Comparison of ENCODE assay signal across 8 cellular contexts in the genomic region with DNA sequence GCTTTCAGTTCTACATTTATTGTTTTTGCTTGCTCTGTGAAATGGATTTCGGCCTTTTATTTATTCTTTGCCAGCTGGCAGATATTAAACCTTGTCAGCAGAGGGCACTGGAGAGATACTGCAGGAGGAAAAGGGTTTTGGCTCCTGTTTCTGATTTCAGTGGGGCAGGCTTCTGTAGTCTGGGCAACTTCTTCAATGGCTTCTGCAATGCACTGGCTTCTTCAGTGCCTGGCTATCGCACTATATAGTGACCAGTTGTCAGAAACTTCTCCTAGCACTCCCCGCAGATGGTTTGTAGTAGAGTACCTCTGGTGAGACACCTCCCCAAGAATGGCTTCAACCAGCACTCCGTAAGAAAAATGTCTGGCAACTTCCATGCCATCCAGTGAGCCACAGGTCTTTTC. TPM values are rescaled to one million over a fixed set of nuclear protein-coding genes. Genes with fewer than 3 reads are reported as not detected.
DNase-seq lines count a peak whose midpoint lies in the region; ATAC-seq and TF ChIP-seq lines count a peak whose summit lies in the region.

No MANE protein-coding gene starts in this region.

- no peak overlapping the region for H3K4me3 ChIP-seq in KMS-11 (IDR thresholded peaks at IDR 0.05; ENCODE audit: insufficient read depth, low read depth, low read length)
- no peak overlapping the region for H3K4me3 ChIP-seq in PC-9
- H3K4me3 ChIP-seq in right atrium auricular region, result no peak overlapping the region
- H3K4me3 ChIP-seq in gastrocnemius medialis, result no peak overlapping the region

- peaks cover 11% of the 10 kb centered on the region; the same call in 1 of the 2 replicates for H3F3A ChIP-seq in PC-9 (ENCODE audit: insufficient read depth, low read depth)

- H3K9me3 ChIP-seq in PC-9 (ENCODE audit: insufficient read depth, low read depth) (no peaks in the 10 kb centered on the region), right atrium auricular region (no peaks in the 10 kb centered on the region), gastrocnemius medialis (no peaks in the 10 kb centered on the region)

- H3K27ac ChIP-seq in KMS-11, result no peak overlapping the region
- H3K27ac ChIP-seq in PC-9, result no peak overlapping the region
- H3K27ac ChIP-seq in right atrium auricular region, result peak overlapping the region in 1 of 2 donors; percentile 30
- H3K27ac ChIP-seq in gastrocnemius medialis, result peak overlapping the region; percentile 93 to 100 (median 94)

- H3K27me3 ChIP-seq in KMS-11 (ENCODE audit: insufficient read depth, low read depth) (no peaks in the 10 kb centered on the region), PC-9 (ENCODE audit: insufficient read depth, low read depth) (no peaks in the 10 kb centered on the region), right atrium auricular region (no peaks in the 10 kb centered on the region), gastrocnemius medialis (no peaks in the 10 kb centered on the region)

- POLR2A ChIA-PET in PC-9 (lab: Charles Lee; ENCODE audit: unreplicated experiment), result interaction anchor here (0.6 to 0.7 kb wide), 2 partner anchors 179 to 410 kb away, joined by 4 to 6 read pairs; no protein-coding TSS in a partner anchor

- no peak overlapping the region for H3K9ac ChIP-seq in KMS-11

- TF ChIP-seq CTCF in KMS-11 (conservative IDR thresholded peaks at IDR 0.05; ENCODE audit: low read depth, low read length) (peak; percentile 83), PC-9 (conservative IDR thresholded peaks at IDR 0.05) (peak; percentile 73), right atrium auricular region (IDR thresholded peaks at IDR 0.05) (peak; percentile 52 to 74), gastrocnemius medialis (IDR thresholded peaks at IDR 0.05 in 4 of 5, conservative IDR thresholded peaks at IDR 0.05 in 1 of 5) (peak; percentile 60 to 75 (median 65))

- no peaks in the 10 kb centered on the region for H4K20me1 ChIP-seq in KMS-11 (ENCODE audit: insufficient read depth)
- no peaks in the 10 kb centered on the region for H4K20me1 ChIP-seq in PC-9 (ENCODE audit: insufficient read depth)

- TF ChIP-seq POLR2A in gastrocnemius medialis (IDR thresholded peaks at IDR 0.05), result no peak

- in situ Hi-C loops in gastrocnemius medialis (cut with MboI; ENCODE audit: low sequenced_read_pairs in 4 of 4), result loop anchor here in 1 of 4 donors (25.0 kb wide), 1 partner anchor 175 kb away; a partner anchor contains a TSS

- ATAC-seq in gastrocnemius medialis (peak; percentile 22 to 45), GM18502 (IDR thresholded peaks at IDR 0.05; ENCODE audit: poor library complexity, unreplicated experiment) (no peak), HG02840 (IDR thresholded peaks at IDR 0.05; ENCODE audit: low FRiP score, unreplicated experiment) (no peak)

- H3K9me2 ChIP-seq in PC-9 (ENCODE audit: insufficient read depth), result no peaks in the 10 kb centered on the region

- intact Hi-C loops in PC-9 (cut with micrococcal nuclease; ENCODE audit: unreplicated experiment), result loop anchor here (2.0 kb wide), 1 partner anchor 180 kb away; no protein-coding TSS in a partner anchor
- intact Hi-C loops in gastrocnemius medialis (cut with DNase I; ENCODE audit: low total_unique reads), result loop anchor here (5.0 to 10.0 kb wide), 3 partner anchors 85 to 180 kb away; a partner anchor contains a TSS

- CTCF ChIA-PET in PC-9 (lab: Charles Lee), result no interaction called here

- H3K36me3 ChIP-seq in KMS-11 (ENCODE audit: insufficient read depth), result no peaks in the 10 kb centered on the region
- no peaks in the 10 kb centered on the region for H3K36me3 ChIP-seq in PC-9 (ENCODE audit: low read depth)
- H3K36me3 ChIP-seq in right atrium auricular region, result peaks cover 16% of the 10 kb centered on the region
- H3K36me3 ChIP-seq in gastrocnemius medialis, result peaks cover 0 to 6% of the 10 kb centered on the region in 2 donors

- H3K4me1 ChIP-seq in KMS-11 (ENCODE audit: low read depth, poor library complexity, severe bottlenecking) (peaks cover 24% of the 10 kb centered on the region), PC-9 (replicated peaks; ENCODE audit: insufficient read depth) (no peaks in the 10 kb centered on the region; the same call in 1 of the 2 replicates), right atrium auricular region (peaks cover 0 to 26% of the 10 kb centered on the region in 2 donors), gastrocnemius medialis (peaks cover 18 to 19% of the 10 kb centered on the region in 2 donors)

- H3K4me2 ChIP-seq in KMS-11 (peak overlapping the region; percentile 8; the same call in 1 of the 2 replicates), PC-9 (no peak overlapping the region)

- no TSS peak for BruUV-seq in PC-9 (replicated peaks; lab: Mats Ljungman, UMichigan)

- DNase-seq in Daoy (ENCODE audit: low read depth), result peak; percentile 64
- DNase-seq in PC-9, result peak; percentile 29 to 45
- peak; percentile 45 for DNase-seq in activated naive CD4-positive, alpha-beta T cell treated with anti-CD3 and anti-CD28 coated beads, Interleukin-2, amount 50 U/mL, for 16 hours
- no peak for DNase-seq in right atrium auricular region (ENCODE audit: low spot score)
- DNase-seq in gastrocnemius medialis, result peak in 1 of 2 donors; percentile 58

- H2AFZ ChIP-seq in KMS-11 (ENCODE audit: low read depth) (no peak overlapping the region), PC-9 (no peak overlapping the region)

- H3K79me2 ChIP-seq in KMS-11 (ENCODE audit: insufficient read depth, low read depth) (peaks cover 16% of the 10 kb centered on the region), PC-9 (ENCODE audit: low read depth) (peaks cover 12% of the 10 kb centered on the region)

RNA-seq across cellular contexts. Expression of a gene that starts 3.2 kb away (rescaled TPM):
- 20.3 and 29.1 TPM in 2 replicates for total RNA-seq in Daoy (2014; rRNA removed; shearing (Covaris generic))
- 14.9 and 15.0 TPM in 2 replicates for total RNA-seq in PC-9 (2021)
- total RNA-seq in right atrium auricular region, result 10 to 100 TPM; 23.7 to 29.1 TPM
- 10 to 100 TPM; 29.8 to 52.0 (median 40.6) TPM for total RNA-seq in gastrocnemius medialis

RNA-seq across cellular contexts. Expression of a gene that starts 22.2 kb away (rescaled TPM):
- 169 and 250 TPM in 2 replicates for total RNA-seq in Daoy (2014; rRNA removed; shearing (Covaris generic))
- total RNA-seq in PC-9 (2021) (63.0 and 78.2 TPM in 2 replicates), right atrium auricular region (10 to 100 TPM; 44.0 to 51.1 TPM), gastrocnemius medialis (10 to 100 TPM; 42.8 to 50.7 (median 47.8) TPM)

RNA-seq across cellular contexts. Expression of a gene that starts 22.6 kb away (rescaled TPM):
- total RNA-seq in Daoy (2014; rRNA removed; shearing (Covaris generic)), result 85.7 and 139 TPM in 2 replicates
- total RNA-seq in PC-9 (2021), result 21.9 and 35.5 TPM in 2 replicates
- 100 to 1,000 TPM; 162 to 166 TPM for total RNA-seq in right atrium auricular region
- total RNA-seq in gastrocnemius medialis, result 100 to 1,000 TPM in 3 of 4 donors, 10 to 100 TPM in 1; 81.5 to 244 (median 158) TPM

RNA-seq across cellular contexts. Expression of a gene that starts 47.1 kb away (rescaled TPM):
- not detected in 2 replicates for total RNA-seq in Daoy (2014; rRNA removed; shearing (Covaris generic))
- not detected in 2 replicates for total RNA-seq in PC-9 (2021)
- total RNA-seq in right atrium auricular region, result not detected
- not detected for total RNA-seq in gastrocnemius medialis

Comparison
In these comparisons a context has a peak if more than half of its experiments do, and no peak if none do; other contexts are left out.
1. H3K27ac ChIP-seq: peak in gastrocnemius medialis (4 of 4); none in KMS-11 (single experiment) and PC-9 (single experiment).
2. ATAC-seq: peak in gastrocnemius medialis (2 of 2); none in GM18502 (single experiment) and HG02840 (single experiment).
3. Peak in every context shown above with its lines, with median percentiles within 50 percentile points of each other: CTCF ChIP-seq.